ENCODE assay signal across 21 cellular contexts in genomic region chr6:140041571-140042332, GRCh38.
DNase-seq lines count a peak whose midpoint lies in the region; ATAC-seq and TF ChIP-seq lines count a peak whose summit lies in the region.
"Had no signal": no experiment of that assay in that cellular context is flagged by ENCODE, and none has a peak within 500 bp of the region (broad histone marks: within the 10 kb centered on the region; RNA-seq: fewer than 3 reads in every experiment).

No MANE protein-coding gene starts in this region.

- H3K9me1 ChIP-seq in IMR-90 (ENCODE audit: insufficient read depth, low read length) = peaks cover 6% of the 10 kb centered on the region; the same call in 1 of the 2 replicates

- peaks cover 31% of the 10 kb centered on the region for H3K4me1 Mint-ChIP-seq in brain
- peaks cover 9% of the 10 kb centered on the region for H3K4me1 Mint-ChIP-seq in neural progenitor cell

- peak overlapping the region; percentile 65; the same call in 1 of the 2 replicates for H2AK5ac ChIP-seq in IMR-90 (ENCODE audit: low read depth, low read length)

- peaks cover 7% of the 10 kb centered on the region for H3K4me1 ChIP-seq in IMR-90 (ENCODE audit: control insufficient read depth, insufficient read depth, low read length)
- peaks cover 6% of the 10 kb centered on the region for H3K4me1 ChIP-seq in parathyroid adenoma
- H3K4me1 ChIP-seq in neural progenitor cell = no peaks in the 10 kb centered on the region
- H3K4me1 ChIP-seq: Peyer's patch had no signal

- no peak for TF ChIP-seq RAD21 in IMR-90 (IDR thresholded peaks at IDR 0.05; ENCODE audit: low read length)

- no peak for TF ChIP-seq CTCF in IMR-90 (conservative IDR thresholded peaks at IDR 0.05; ENCODE audit: low read depth, low read length)
- no peak for TF ChIP-seq CTCF in brain (conservative IDR thresholded peaks at IDR 0.05)
- no peak for TF ChIP-seq CTCF in parathyroid adenoma (IDR thresholded peaks at IDR 0.05)
- no peak for TF ChIP-seq CTCF in neural progenitor cell (IDR thresholded peaks at IDR 0.05)

- dilution Hi-C loops in IMR-90 (cut with HindIII; ENCODE audit: low sequenced_read_pairs, unreplicated experiment) = no loop called here

- CTCF ChIA-PET in IMR-90 (lab: Yijun Ruan, JAX) = no interaction called here

- H2BK5ac ChIP-seq in IMR-90 (ENCODE audit: low read depth, low read length, poor library complexity, severe bottlenecking) = no peak overlapping the region

- H4K5ac ChIP-seq in IMR-90 (ENCODE audit: low read depth, low read length) = peak overlapping the region; percentile 78; the same call in 1 of the 2 replicates

- no peak overlapping the region for H3K27ac ChIP-seq in IMR-90 (ENCODE audit: insufficient read depth, low read length)
- no peak overlapping the region for H3K27ac ChIP-seq in parathyroid adenoma
- H3K27ac ChIP-seq in neural progenitor cell = no peak overlapping the region
- H3K27ac ChIP-seq: GM23248, Peyer's patch had no signal

- H3K4me3 Mint-ChIP-seq in brain (no peak overlapping the region), neural progenitor cell (no peak overlapping the region)
- H3K4me3 Mint-ChIP-seq: T-helper 17 cell had no signal

- H3K18ac ChIP-seq in IMR-90 (ENCODE audit: low read depth, low read length) = peak overlapping the region; percentile 64; the same call in 1 of the 2 replicates

- H2BK15ac ChIP-seq in IMR-90 (ENCODE audit: low read depth, low read length) = peak overlapping the region; percentile 79; the same call in 2 of the 3 replicates

- H3K9me3 ChIP-seq in IMR-90 (ENCODE audit: control insufficient read depth, insufficient read depth, low read length) (peaks cover under 1% of the 10 kb centered on the region; the same call in 1 of the 2 replicates), parathyroid adenoma (ENCODE audit: control insufficient read depth, low read length) (no peaks in the 10 kb centered on the region), neural progenitor cell (ENCODE audit: low read depth) (no peaks in the 10 kb centered on the region)

- no peak overlapping the region for H2AFZ ChIP-seq in IMR-90 (replicated peaks; ENCODE audit: low read length, poor library complexity)
- H2AFZ ChIP-seq in parathyroid adenoma = peak overlapping the region; percentile 43
- no peak overlapping the region for H2AFZ ChIP-seq in neural progenitor cell (replicated peaks)
- H2AFZ ChIP-seq: GM23248 had no signal

- H3K9ac ChIP-seq in IMR-90 (ENCODE audit: low read depth, low read length) = no peak overlapping the region
- H3K9ac ChIP-seq in parathyroid adenoma = no peak overlapping the region
- H3K9ac ChIP-seq in neural progenitor cell = no peak overlapping the region
- H3K9ac ChIP-seq: GM23248 had no signal

- no peak overlapping the region for H3K56ac ChIP-seq in IMR-90 (ENCODE audit: extremely low read depth, insufficient read depth, low read length)

- no peak for TF ChIP-seq POLR2A in IMR-90 (IDR thresholded peaks at IDR 0.05; ENCODE audit: low read depth, low read length)

- H3K27me3 Mint-ChIP-seq in brain = no peaks in the 10 kb centered on the region
- no peaks in the 10 kb centered on the region for H3K27me3 Mint-ChIP-seq in neural progenitor cell (ENCODE audit: insufficient read depth, low read depth)

- H3K4me2 ChIP-seq in IMR-90 (ENCODE audit: low read depth, low read length) = no peak overlapping the region
- H3K4me2 ChIP-seq in parathyroid adenoma (ENCODE audit: low read length) = no peak overlapping the region
- no peak overlapping the region for H3K4me2 ChIP-seq in neural progenitor cell

- H3K27ac Mint-ChIP-seq in brain (peak overlapping the region in 3 of 5 experiments; percentile 6 to 85 (median 26)), neural progenitor cell (no peak overlapping the region)
- H3K27ac Mint-ChIP-seq: T-helper 17 cell had no signal

- peak overlapping the region; percentile 30; the same call in 1 of the 2 replicates for H4K91ac ChIP-seq in IMR-90 (ENCODE audit: insufficient read depth, low read depth, low read length)

- H3K14ac ChIP-seq in IMR-90 (replicated peaks; ENCODE audit: low read depth, low read length) = peak overlapping the region; percentile 30

- H4K20me1 ChIP-seq in IMR-90 (ENCODE audit: insufficient read depth, low read length) = no peaks in the 10 kb centered on the region
- no peaks in the 10 kb centered on the region for H4K20me1 ChIP-seq in neural progenitor cell (ENCODE audit: low read depth)

- H3K4me3 ChIP-seq in IMR-90 (ENCODE audit: insufficient read depth, low read depth, low read length) (no peak overlapping the region), parathyroid adenoma (ENCODE audit: low read depth, low read length) (no peak overlapping the region), neural progenitor cell (no peak overlapping the region)
- H3K4me3 ChIP-seq: GM23248, Peyer's patch had no signal

- H3K36me3 Mint-ChIP-seq in brain (no peaks in the 10 kb centered on the region), neural progenitor cell (no peaks in the 10 kb centered on the region)

- no TSS peak for BruUV-seq in IMR-90 (replicated peaks; lab: Mats Ljungman, UMichigan)

- H2BK120ac ChIP-seq in IMR-90 (ENCODE audit: low read depth, low read length) = peak overlapping the region; percentile 58

- WGBS in IMR-90 (ENCODE audit: extremely low coverage in 2 of 2, insufficient read length in 1 of 2), 2 experiments = no CpG with 5 or more reads among the region's 1 CpG

- H3K9me3 Mint-ChIP-seq in brain = peaks cover 0 to 8% (median 0%) of the 10 kb centered on the region in 5 experiments
- peaks cover 6% of the 10 kb centered on the region for H3K9me3 Mint-ChIP-seq in neural progenitor cell

- H3K79me2 ChIP-seq in parathyroid adenoma (no peaks in the 10 kb centered on the region), neural progenitor cell (ENCODE audit: low read depth) (no peaks in the 10 kb centered on the region)

- ATAC-seq in IMR-90 (ENCODE audit: low read depth) = no peak
- no peak for ATAC-seq in GM19035 (IDR thresholded peaks at IDR 0.05; ENCODE audit: unreplicated experiment)
- ATAC-seq in HG03439 (IDR thresholded peaks at IDR 0.05; ENCODE audit: unreplicated experiment) = no peak
- ATAC-seq: HepG2, T-helper 17 cell had no signal

- H4K8ac ChIP-seq in IMR-90 (ENCODE audit: low read depth in 2 of 2, low read length in 2 of 2) = peak overlapping the region; percentile 18 to 73; a peak in 2 of 4 replicates

- intact Hi-C loops in IMR-90 (cut with micrococcal nuclease) = no loop called here

- H3K79me1 ChIP-seq in IMR-90 (ENCODE audit: low read depth in 1 of 2, low read length in 2 of 2) = no peaks in the 10 kb centered on the region; a peak in 1 of 4 replicates

- no peaks in the 10 kb centered on the region for H3F3A ChIP-seq in neural progenitor cell (ENCODE audit: low read depth)

- peak overlapping the region; percentile 68 for H3K4ac ChIP-seq in IMR-90 (ENCODE audit: low read depth, low read length)

- H3K36me3 ChIP-seq in IMR-90 (ENCODE audit: control insufficient read depth, insufficient read depth, low read length) (no peaks in the 10 kb centered on the region), parathyroid adenoma (ENCODE audit: control insufficient read depth, insufficient read depth, low read length) (no peaks in the 10 kb centered on the region), neural progenitor cell (no peaks in the 10 kb centered on the region)
- H3K36me3 ChIP-seq: Peyer's patch had no signal

- no peaks in the 10 kb centered on the region for H3K27me3 ChIP-seq in IMR-90 (ENCODE audit: control insufficient read depth, insufficient read depth, low read length)
- no peaks in the 10 kb centered on the region for H3K27me3 ChIP-seq in parathyroid adenoma (ENCODE audit: control insufficient read depth, insufficient read depth, low read length)
- no peaks in the 10 kb centered on the region for H3K27me3 ChIP-seq in neural progenitor cell
- H3K27me3 ChIP-seq: Peyer's patch had no signal

- H2AK9ac ChIP-seq in IMR-90 (replicated peaks; ENCODE audit: low read depth, low read length, poor library complexity) = no peak overlapping the region

- POLR2A ChIA-PET in IMR-90 (lab: Charles Lee; ENCODE audit: unreplicated experiment) = no interaction called here

- DNase-seq in DMS153 (lab: John Stamatoyannopoulos, UW) (peak; percentile 10), DMS153 treated with DMSO at 0.1 percent for 48 hours (lab: John Stamatoyannopoulos, UW; ENCODE audit: unreplicated experiment) (no peak), IMR-90 (no peak), neural progenitor cell (ENCODE audit: low spot score) (no peak)
- DNase-seq: C1 segment of cervical spinal cord, DMS79, GDM1, MM.1S, NCI-H1105, NCI-H2029 treated with DMSO at 0.1 percent for 48 hours, NCI-H226, NCI-H526, Peyer's patch, SHP77, T-helper 17 cell had no signal

- H3K23ac ChIP-seq in IMR-90 (ENCODE audit: low read depth, low read length) = no peak overlapping the region

- in situ Hi-C loops in IMR-90 (cut with MboI; ENCODE audit: low sequenced_read_pairs) = loop anchor here (10.0 kb wide), 1 partner anchor 667 kb away; the partner anchor contains the start of gene CITED2

- H2BK20ac ChIP-seq in IMR-90 (ENCODE audit: low read depth, low read length) = peak overlapping the region; percentile 75; the same call in 1 of the 2 replicates

TF ChIP-seq in IMR-90, 13 proteins besides CTCF, POLR2A, EP300 and RAD21:
- no peak for TF ChIP-seq RFX5 (IDR thresholded peaks at IDR 0.05; ENCODE audit: low read depth, low read length)
- no peak for TF ChIP-seq FOS (IDR thresholded peaks at IDR 0.05; ENCODE audit: low read depth, low read length)
- no peak for TF ChIP-seq BHLHE40 (IDR thresholded peaks at IDR 0.05; ENCODE audit: low read depth, low read length)
- TF ChIP-seq NFE2L2 (IDR thresholded peaks at IDR 0.05; ENCODE audit: low read depth, low read length) = no peak
- no peak for TF ChIP-seq USF2 (IDR thresholded peaks at IDR 0.05; ENCODE audit: low read depth, low read length)
- TF ChIP-seq MAZ (IDR thresholded peaks at IDR 0.05; ENCODE audit: borderline replicate concordance, low read depth, low read length) = no peak
- TF ChIP-seq SMC3 (IDR thresholded peaks at IDR 0.05; ENCODE audit: low read depth, low read length) = no peak
- TF ChIP-seq RCOR1 (IDR thresholded peaks at IDR 0.05; ENCODE audit: insufficient replicate concordance, low read length) = no peak
- TF ChIP-seq CHD1 (IDR thresholded peaks at IDR 0.05; ENCODE audit: low read depth, low read length) = no peak
TF ChIP-seq in IMR-90: peak in this region for 0.
